In genomic region chr9:105608685-105609598, GRCh38 we compare ENCODE assay signal across 8 cellular contexts. TPM values are rescaled to one million over a fixed set of nuclear protein-coding genes. Genes with fewer than 3 reads are reported as not detected.
DNase-seq lines count a peak whose midpoint lies in the region; ATAC-seq and TF ChIP-seq lines count a peak whose summit lies in the region.

No MANE protein-coding gene starts in this region.

- H3K4me1 ChIP-seq in left lung, result no peaks in the 10 kb centered on the region

- H3K36me3 Mint-ChIP-seq in brain, result peaks cover 24% of the 10 kb centered on the region

- no peak overlapping the region for H3K4me3 Mint-ChIP-seq in brain

- intact Hi-C loops in left lung (cut with DNase I), result no loop called here

- H3K27me3 Mint-ChIP-seq in brain, result no peaks in the 10 kb centered on the region

- peak; percentile 46 for TF ChIP-seq CTCF in BJ (IDR thresholded peaks at IDR 0.05; ENCODE audit: insufficient read depth, low read depth, low read length)
- peak; percentile 80 to 83 for TF ChIP-seq CTCF in brain (conservative IDR thresholded peaks at IDR 0.05)
- peak; percentile 30 to 39 for TF ChIP-seq CTCF in left lung (IDR thresholded peaks at IDR 0.05)

- peak; percentile 64 for ATAC-seq in GM18520 (IDR thresholded peaks at IDR 0.05; ENCODE audit: unreplicated experiment)
- ATAC-seq in HG03159 (IDR thresholded peaks at IDR 0.05; ENCODE audit: unreplicated experiment), result peak; percentile 79
- ATAC-seq in left lung, result peak; percentile 76

- no peak overlapping the region for H3K4me3 ChIP-seq in BJ (ENCODE audit: low read depth, low read length)
- no peak overlapping the region for H3K4me3 ChIP-seq in left lung

- no peak overlapping the region for H3K27ac ChIP-seq in left lung

- no peak overlapping the region for H3K27ac Mint-ChIP-seq in brain

- CTCF ChIA-PET in BJ (lab: Yijun Ruan, JAX), result interaction anchor here (0.7 to 2.3 kb wide), 11 partner anchors 8 to 194 kb away, joined by 3 to 13 read pairs (median 4); no protein-coding TSS in a partner anchor

- H3K9me3 Mint-ChIP-seq in brain, result peaks cover 0 to 2% (median 0%) of the 10 kb centered on the region in 5 experiments

- H3K4me1 Mint-ChIP-seq in brain, result no peaks in the 10 kb centered on the region

- DNase-seq in BJ (ENCODE audit: low read depth) (no peak), NCI-H345 (lab: John Stamatoyannopoulos, UW) (peak; percentile 67), left lung (no peak), epidermal melanocyte (ENCODE audit: insufficient read length, low spot score) (no peak)
- no peak for DNase-seq in activated naive CD4-positive, alpha-beta T cell (lab: John Stamatoyannopoulos, UW)

- no peaks in the 10 kb centered on the region for H3K9me3 ChIP-seq in left lung

- H3K27me3 ChIP-seq in BJ (ENCODE audit: control insufficient read depth, insufficient read depth, low read length) (no peaks in the 10 kb centered on the region), left lung (no peaks in the 10 kb centered on the region)

- H3K36me3 ChIP-seq in BJ (ENCODE audit: control insufficient read depth, insufficient read depth, low read length) (0 out of 2 replicates have a peak, but pooled peaks cover 2% of the 10 kb centered on the region), left lung (peaks cover 0 to 15% of the 10 kb centered on the region in 2 donors)

- POLR2A ChIA-PET in BJ (lab: Charles Lee), result no interaction called here

RNA-seq across cellular contexts. Expression of gene FKTN, which starts 51.0 kb away (rescaled TPM):
- 8.2 and 18.6 TPM in 2 replicates for polyA plus RNA-seq in BJ (2011; rRNA removed)
- polyA minus RNA-seq in BJ (2011; rRNA and poly(A)+ RNA removed), result 8.3 and 9.8 TPM in 2 replicates
- polyA plus RNA-seq in brain (ENCODE audit: insufficient read depth, low read depth, low replicate concordance), result 4.5 TPM
- 10 to 100 TPM; 14.9 to 15.3 TPM for total RNA-seq in left lung

RNA-seq across cellular contexts. Expression of gene TAL2, which starts 53.3 kb away (rescaled TPM):
- polyA plus RNA-seq in BJ (2011; rRNA removed), result 0.13 TPM in 2 replicates
- polyA minus RNA-seq in BJ (2011; rRNA and poly(A)+ RNA removed), result not detected in 2 replicates
- 2.8 TPM for polyA plus RNA-seq in brain (ENCODE audit: insufficient read depth, low read depth, low replicate concordance)
- under 1 TPM in 1 of 2 donors, not detected in 1; 0.41 TPM for total RNA-seq in left lung
